30 cellular contexts compared by ENCODE assay signal in the genomic region with DNA sequence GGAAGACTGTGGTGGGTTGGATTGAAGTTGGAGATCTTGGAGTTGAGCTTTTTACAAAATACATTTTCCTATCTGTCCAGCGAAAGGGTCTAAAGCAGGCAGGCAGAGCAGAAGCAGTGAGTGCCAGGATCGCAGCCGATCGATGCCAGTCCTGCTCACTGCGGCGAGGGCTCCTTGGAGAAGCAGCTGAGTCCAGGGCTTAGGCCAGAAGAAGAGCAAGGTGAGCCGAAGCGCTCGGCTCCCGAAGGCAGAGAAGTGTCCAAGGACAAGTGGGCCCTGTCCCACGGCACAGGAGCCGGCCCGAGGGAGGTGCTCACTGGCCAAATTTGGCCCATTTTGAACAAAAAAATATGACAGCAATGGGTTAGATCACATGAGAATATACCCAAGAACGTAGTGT.
"Had no signal": no experiment of that assay in that cellular context is flagged by ENCODE, and none has a peak within 500 bp of the region (broad histone marks: within the 10 kb centered on the region; RNA-seq: fewer than 3 reads in every experiment).

No MANE protein-coding gene starts in this region.

- H3K4me3 ChIP-seq: ovary, psoas muscle, right lobe of liver, sigmoid colon, suprapubic skin, testis, tibial artery, transverse colon, upper lobe of right lung, uterus had no signal

- H3K9me3 ChIP-seq: ovary, psoas muscle, right lobe of liver, sigmoid colon, suprapubic skin, testis, tibial artery, transverse colon, upper lobe of right lung, uterus had no signal

- H3K36me3 ChIP-seq: ovary, right lobe of liver, sigmoid colon, suprapubic skin, tibial artery, transverse colon, upper lobe of right lung, uterus had no signal

- H3K4me3 Mint-ChIP-seq: naive thymus-derived CD8-positive, alpha-beta T cell; natural killer cell treated with Interleukin-12 subunit alpha and Interleukin-12 subunit beta and Interleukin-15 and Interleukin-18, amount 100 ng/mL, for 72 hours; nephron progenitor cell; neural crest cell; stimulated activated memory B cell treated with anti-CD40 and anti-IgM and Interleukin-4, amounts not matched to agents 10 μg/mL and 1 μg/mL and 100 μg/mL, for 72 hours; stimulated activated naive CD8-positive, alpha-beta T cell treated with anti-CD3 and anti-CD28 coated beads, Interleukin-15, amount 100 ng/mL, for 72 hours; type B pancreatic cell had no signal

- H3K9me3 Mint-ChIP-seq: naive thymus-derived CD8-positive, alpha-beta T cell; natural killer cell treated with Interleukin-12 subunit alpha and Interleukin-12 subunit beta and Interleukin-15 and Interleukin-18, amount 100 ng/mL, for 72 hours; neural crest cell; stimulated activated naive CD8-positive, alpha-beta T cell treated with anti-CD3 and anti-CD28 coated beads, Interleukin-15, amount 100 ng/mL, for 72 hours; type B pancreatic cell had no signal

- H3K27ac ChIP-seq: ovary, parathyroid adenoma, psoas muscle, right lobe of liver, sigmoid colon, suprapubic skin, testis, tibial artery, transverse colon, upper lobe of right lung, uterus had no signal

- H3K4me1 ChIP-seq: parathyroid adenoma, psoas muscle, sigmoid colon, suprapubic skin, testis, tibial artery, transverse colon, upper lobe of right lung, uterus had no signal

- DNase-seq: nephron progenitor cell; occipital lobe; ovary; psoas muscle; right cardiac atrium; sigmoid colon; small intestine; stimulated activated CD4-positive, alpha-beta T cell treated with anti-CD3 and anti-CD28 coated beads, Interleukin-12 subunit alpha, Interleukin-12 subunit beta, amount 100 ng/mL, for 4 hours; stimulated activated CD4-positive, alpha-beta T cell treated with anti-CD3 and anti-CD28 coated beads, Interleukin-1b, Interleukin-23, amount 100 ng/mL, for 48 hours; stimulated activated CD4-positive, alpha-beta T cell treated with anti-CD3 and anti-CD28 coated beads, Interleukin-4, amount 100 ng/mL, for 1 hour; stimulated activated CD4-positive, alpha-beta T cell treated with anti-CD3 and anti-CD28 coated beads, Interleukin-4, amount 100 ng/mL, for 4 hours; stimulated activated CD8-positive, alpha-beta memory T cell treated with anti-CD3 and anti-CD28 coated beads, Interleukin-4, amount 100 ng/mL, for 48 hours; stimulated activated naive CD4-positive, alpha-beta T cell; stimulated activated naive CD8-positive, alpha-beta T cell treated with anti-CD3 and anti-CD28 coated beads, Interleukin-15, amount 100 ng/mL, for 72 hours; stimulated activated naive CD8-positive, alpha-beta T cell treated with anti-CD3 and anti-CD28 coated beads, Interleukin-15, Interleukin-2, amounts not matched to agents 100 U/mL and 50 U/mL, for 24 hours; substantia nigra; testis; tibial artery; transverse colon; upper lobe of right lung; uterus had no signal

- H3K79me2 ChIP-seq: parathyroid adenoma had no signal

- FAIRE-seq: small intestine had no signal

- H3K4me1 Mint-ChIP-seq: naive thymus-derived CD8-positive, alpha-beta T cell; nephron progenitor cell; neural crest cell; stimulated activated memory B cell treated with anti-CD40 and anti-IgM and Interleukin-4, amounts not matched to agents 10 μg/mL and 1 μg/mL and 100 μg/mL, for 72 hours; stimulated activated naive CD8-positive, alpha-beta T cell treated with anti-CD3 and anti-CD28 coated beads, Interleukin-15, amount 100 ng/mL, for 72 hours had no signal

- H3K9ac ChIP-seq: parathyroid adenoma had no signal

- ATAC-seq: naive thymus-derived CD8-positive, alpha-beta T cell; natural killer cell treated with Interleukin-12 subunit alpha and Interleukin-12 subunit beta and Interleukin-15 and Interleukin-18, amount 100 ng/mL, for 72 hours; psoas muscle; right cardiac atrium; right lobe of liver; stimulated activated memory B cell treated with anti-CD40 and anti-IgM and Interleukin-4, amounts not matched to agents 10 μg/mL and 1 μg/mL and 100 μg/mL, for 72 hours; stimulated activated naive CD8-positive, alpha-beta T cell treated with anti-CD3 and anti-CD28 coated beads, Interleukin-15, amount 100 ng/mL, for 72 hours; stimulated activated naive CD8-positive, alpha-beta T cell treated with anti-CD3 and anti-CD28 coated beads, Interleukin-15, Interleukin-2, amounts not matched to agents 100 U/mL and 50 U/mL, for 24 hours; upper lobe of right lung had no signal

- H3K27ac Mint-ChIP-seq: naive thymus-derived CD8-positive, alpha-beta T cell; natural killer cell treated with Interleukin-12 subunit alpha and Interleukin-12 subunit beta and Interleukin-15 and Interleukin-18, amount 100 ng/mL, for 72 hours; nephron progenitor cell; progenitor cell of endocrine pancreas; stimulated activated memory B cell treated with anti-CD40 and anti-IgM and Interleukin-4, amounts not matched to agents 10 μg/mL and 1 μg/mL and 100 μg/mL, for 72 hours; type B pancreatic cell had no signal

- H3K36me3 Mint-ChIP-seq: naive thymus-derived CD8-positive, alpha-beta T cell; natural killer cell treated with Interleukin-12 subunit alpha and Interleukin-12 subunit beta and Interleukin-15 and Interleukin-18, amount 100 ng/mL, for 72 hours; stimulated activated memory B cell treated with anti-CD40 and anti-IgM and Interleukin-4, amounts not matched to agents 10 μg/mL and 1 μg/mL and 100 μg/mL, for 72 hours; type B pancreatic cell had no signal

- H3K27me3 ChIP-seq: ovary, right lobe of liver, testis, transverse colon, upper lobe of right lung, uterus had no signal
